ENCODE assay signal across 8 cellular contexts in genomic region chr22:41237707-41238569, GRCh38. TPM values are rescaled to one million over a fixed set of nuclear protein-coding genes. Genes with fewer than 3 reads are reported as not detected.
DNase-seq lines count a peak whose midpoint lies in the region; ATAC-seq, FAIRE-seq and TF ChIP-seq lines count a peak whose summit lies in the region.

No MANE protein-coding gene starts in this region.

- H3K4me3 ChIP-seq in liver (ENCODE audit: low read depth in 1 of 3, low read length in 3 of 3) (peak overlapping the region in 2 of 3 donors; percentile 12 to 62), HepG2 (replicated peaks in 1 of 3; ENCODE audit: insufficient read depth in 1 of 3, low read depth in 2 of 3, low read length in 3 of 3) (no peak overlapping the region), adrenal gland (peak overlapping the region in 1 of 4 donors; percentile 59), gastrocnemius medialis (peak overlapping the region; percentile 33 to 53 (median 44))

- H3K27me3 ChIP-seq in liver (ENCODE audit: control insufficient read depth in 4 of 4, insufficient read depth in 4 of 4, low read length in 3 of 4): no peaks in the 10 kb centered on the region
- no peaks in the 10 kb centered on the region for H3K27me3 ChIP-seq in HepG2 (ENCODE audit: control insufficient read depth in 1 of 2, insufficient read depth in 2 of 2, low read length in 2 of 2)
- no peaks in the 10 kb centered on the region for H3K27me3 ChIP-seq in adrenal gland
- H3K27me3 ChIP-seq in gastrocnemius medialis: no peaks in the 10 kb centered on the region

- CTCF ChIA-PET in HepG2 (lab: Yijun Ruan, JAX; ENCODE audit: low intra/inter-chr PET ratio, low total read pairs): no interaction called here

- TF ChIP-seq EP300 in HepG2 (IDR thresholded peaks at IDR 0.05; ENCODE audit: low read depth in 2 of 2, low read length in 2 of 2) (no peak), HepG2 (CRISPR knock-in tag; IDR thresholded peaks at IDR 0.05; ENCODE audit: borderline replicate concordance) (no peak)

- ATAC-seq in HepG2: no peak
- ATAC-seq in HG03571 (IDR thresholded peaks at IDR 0.05; ENCODE audit: unreplicated experiment): peak; percentile 44
- ATAC-seq in gastrocnemius medialis: peak; percentile 61 to 67

- H2AFZ ChIP-seq in HepG2 (ENCODE audit: low read length): no peak overlapping the region

- H3K4me1 ChIP-seq in liver (ENCODE audit: control insufficient read depth in 4 of 4, insufficient read depth in 4 of 4, low read length in 3 of 4): peaks cover 10 to 34% (median 23%) of the 10 kb centered on the region in 4 donors
- H3K4me1 ChIP-seq in HepG2 (ENCODE audit: insufficient read depth, low read length): peaks cover 32% of the 10 kb centered on the region
- H3K4me1 ChIP-seq in adrenal gland (replicated peaks in 1 of 2): peaks cover 23 to 24% of the 10 kb centered on the region in 2 donors
- peaks cover 0 to 6% of the 10 kb centered on the region in 2 donors for H3K4me1 ChIP-seq in gastrocnemius medialis

- H3K9me3 ChIP-seq in liver (ENCODE audit: control insufficient read depth in 4 of 4, low read length in 3 of 4) (no peaks in the 10 kb centered on the region), HepG2 (ENCODE audit: low read length) (no peaks in the 10 kb centered on the region), adrenal gland (replicated peaks in 1 of 3) (no peaks in the 10 kb centered on the region), gastrocnemius medialis (no peaks in the 10 kb centered on the region)

- no peak overlapping the region for H3K27ac ChIP-seq in liver (ENCODE audit: low read depth in 1 of 2, low read length in 2 of 2)
- no peak overlapping the region for H3K27ac ChIP-seq in HepG2 (ENCODE audit: extremely low read length, insufficient read depth, low read length)
- peak overlapping the region in 1 of 5 donors; percentile 21 for H3K27ac ChIP-seq in adrenal gland
- H3K27ac ChIP-seq in gastrocnemius medialis: no peak overlapping the region

- H3K36me3 ChIP-seq in liver (ENCODE audit: control insufficient read depth in 4 of 4, insufficient read depth in 3 of 4, low read depth in 1 of 4, low read length in 3 of 4) (no peaks in the 10 kb centered on the region), HepG2 (replicated peaks in 1 of 2; ENCODE audit: control insufficient read depth in 1 of 2, insufficient read depth in 2 of 2, low read length in 2 of 2) (no peaks in the 10 kb centered on the region), adrenal gland (replicated peaks in 1 of 2) (no peaks in the 10 kb centered on the region), gastrocnemius medialis (no peaks in the 10 kb centered on the region)

- TF ChIP-seq POLR2A in HepG2 (IDR thresholded peaks at IDR 0.05; ENCODE audit: insufficient read depth in 1 of 2, low read depth in 2 of 2, low read length in 2 of 2) (no peak), adrenal gland (IDR thresholded peaks at IDR 0.05) (no peak), gastrocnemius medialis (IDR thresholded peaks at IDR 0.05) (no peak)

- H3K79me2 ChIP-seq in HepG2 (ENCODE audit: insufficient read depth, low read length): no peaks in the 10 kb centered on the region

- peak; percentile 81 to 88 for TF ChIP-seq RAD21 in liver (IDR thresholded peaks at IDR 0.05)
- TF ChIP-seq RAD21 in HepG2 (CRISPR knock-in tag; IDR thresholded peaks at IDR 0.05): no peak

- no TSS peak for BruUV-seq in HepG2 (replicated peaks; lab: Mats Ljungman, UMichigan)

- FAIRE-seq in HepG2 (lab: Jason Lieb, UNC): no peak

- H4K20me1 ChIP-seq in HepG2 (ENCODE audit: insufficient read depth, low read length): no peaks in the 10 kb centered on the region

- no peak overlapping the region for H3K4me2 ChIP-seq in HepG2 (ENCODE audit: low read depth, low read length)

- TF ChIP-seq CTCF in liver (IDR thresholded peaks at IDR 0.05; ENCODE audit: low read depth, low read length, missing input control): peak; percentile 63
- no peak for TF ChIP-seq CTCF in HepG2 (CRISPR knock-in tag; IDR thresholded peaks at IDR 0.05)
- TF ChIP-seq CTCF in adrenal gland (IDR thresholded peaks at IDR 0.05): peak in 4 of 6 experiments; percentile 3 to 52 (median 29)
- TF ChIP-seq CTCF in gastrocnemius medialis (IDR thresholded peaks at IDR 0.05 in 4 of 5, conservative IDR thresholded peaks at IDR 0.05 in 1 of 5): peak; percentile 24 to 57 (median 49)

- intact Hi-C loops in HepG2 (cut with micrococcal nuclease; ENCODE audit: unreplicated experiment): loop anchor here (5.0 kb wide), 1 partner anchor 49 kb away; the partner anchor contains the start of gene RANGAP1
- intact Hi-C loops in adrenal gland (cut with DNase I): no loop called here
- intact Hi-C loops in gastrocnemius medialis (cut with DNase I; ENCODE audit: low total_unique reads): loop anchor here (1.0 kb wide), 1 partner anchor 316 kb away; no protein-coding TSS in a partner anchor

- POLR2A ChIA-PET in HepG2 (lab: Yijun Ruan, JAX): interaction anchor here (0.6 kb wide), 1 partner anchor 15 kb away, joined by 3 read pairs; no protein-coding TSS in a partner anchor

- WGBS in liver: 18% methylated on average over 97 of the region's 97 CpGs
- WGBS in HepG2 (ENCODE audit: low lambda C conversion rate): 97% methylated on average over 30 of the region's 97 CpGs
- WGBS in adrenal gland, 4 donors: 31 to 47% (median 35%) methylated on average over 26 to 97 of the region's 97 CpGs; no CpG with 5 or more reads in 1 of the 4 donors

- DNase-seq in HepG2 (ENCODE audit: low spot score) (no peak), SW480 (ENCODE audit: low spot score) (peak; percentile 79), adrenal gland (peak in 6 of 7 donors; percentile 49 to 80 (median 58)), hippocampal formation (lab: John Stamatoyannopoulos, UW) (peak; percentile 24 to 65), gastrocnemius medialis (peak; percentile 17 to 58), amniotic stem cell (lab: John Stamatoyannopoulos, UW) (no peak)

- H3K9ac ChIP-seq in liver (ENCODE audit: low read depth in 1 of 2, low read length in 2 of 2): peak overlapping the region in 1 of 2 donors; percentile 37
- H3K9ac ChIP-seq in HepG2 (ENCODE audit: insufficient read depth, low read depth, low read length): no peak overlapping the region

- in situ Hi-C loops in HepG2 (cut with HindIII; ENCODE audit: extremely low pct_ligation_motif_present, low pct_unique_long_range_greater_than_20kb): no loop called here
- in situ Hi-C loops in gastrocnemius medialis (cut with MboI; ENCODE audit: low sequenced_read_pairs in 4 of 4): no loop called here

RNA-seq across cellular contexts. Expression of gene CHADL, which starts 2.8 kb away (rescaled TPM):
- total RNA-seq in liver (1 to 10 TPM in 1 of 2 donors, under 1 TPM in 1; 0.51 to 1.0 TPM), HepG2 (2016; rRNA removed; fragmentation: Illumina TruSeq; extraction: Trizol) (2.9 and 8.1 TPM in 2 replicates), adrenal gland (10 to 100 TPM in 1 of 8 donors, 1 to 10 TPM in 7; 2.0 to 10.2 (median 3.4) TPM), gastrocnemius medialis (1 to 10 TPM in 1 of 4 donors, under 1 TPM in 1, not detected in 2; 0.73 to 1.3 TPM)
- polyA plus RNA-seq in liver (under 1 TPM; 0.55 to 0.68 TPM), HepG2 (2011; rRNA removed) (2.8 and 6.1 TPM in 2 replicates), adrenal gland (10 to 100 TPM in 1 of 3 donors, 1 to 10 TPM in 1, under 1 TPM in 1; 0.15 to 21.9 (median 9.2) TPM)
- 0.88 and 1.3 TPM in 2 replicates for total RNA-seq in HepG2 (2016; cell fraction: cytosol; rRNA removed; fragmentation: Illumina TruSeq; extraction: Trizol; ENCODE audit: low read depth)
- 2.9 and 8.3 TPM in 2 replicates for total RNA-seq in HepG2 (2016; cell fraction: insoluble cytoplasmic fraction; rRNA removed; fragmentation: Illumina TruSeq; extraction: Trizol)
- total RNA-seq in HepG2 (2016; cell fraction: membrane; rRNA removed; fragmentation: Illumina TruSeq; extraction: Trizol): 1.6 and 1.8 TPM in 2 replicates
- 6.1 TPM in 2 replicates for total RNA-seq in HepG2 (2016; cell fraction: nucleus; rRNA removed; fragmentation: Illumina TruSeq; extraction: Trizol)
- 2.6 and 5.3 TPM in 2 replicates for polyA plus RNA-seq in HepG2 (2011; cell fraction: cytosol; rRNA removed)
- polyA plus RNA-seq in HepG2 (2011; cell fraction: nucleus; rRNA removed): 7.4 and 7.5 TPM in 2 replicates
- polyA plus RNA-seq in HepG2 (2012): 1.9 and 2.5 TPM in 2 replicates
- polyA plus RNA-seq in HepG2 (2016; cell fraction: cytosol; fragmentation: Illumina TruSeq; extraction: Trizol; ENCODE audit: low read depth): 0.71 and 1.1 TPM in 2 replicates
- 2.5 and 3.1 TPM in 2 replicates for polyA plus RNA-seq in HepG2 (2016; cell fraction: insoluble cytoplasmic fraction; fragmentation: Illumina TruSeq; extraction: Trizol; ENCODE audit: low read depth)
- polyA plus RNA-seq in HepG2 (2016; cell fraction: membrane; fragmentation: Illumina TruSeq; extraction: Trizol; ENCODE audit: low read depth): 0.88 and 1.5 TPM in 2 replicates
- polyA plus RNA-seq in HepG2 (2016; cell fraction: nucleus; fragmentation: Illumina TruSeq; extraction: Trizol; ENCODE audit: insufficient read depth, low read depth): 9.0 and 10.9 TPM in 2 replicates
- polyA minus RNA-seq in HepG2 (2011; rRNA and poly(A)+ RNA removed; ENCODE audit: low replicate concordance): 0.07 and 3.2 TPM in 2 replicates
- 2.1 and 2.4 TPM in 2 replicates for polyA minus RNA-seq in HepG2 (2011; cell fraction: cytosol; rRNA and poly(A)+ RNA removed)
- polyA minus RNA-seq in HepG2 (2011; cell fraction: nucleus; rRNA and poly(A)+ RNA removed): 2.6 and 3.9 TPM in 2 replicates

RNA-seq across cellular contexts. Expression of gene L3MBTL2, which starts 32.8 kb away (rescaled TPM):
- total RNA-seq in liver (10 to 100 TPM; 11.9 to 17.4 TPM), HepG2 (2016; rRNA removed; fragmentation: Illumina TruSeq; extraction: Trizol) (33.7 and 37.6 TPM in 2 replicates), adrenal gland (10 to 100 TPM; 16.1 to 31.9 (median 26.4) TPM), gastrocnemius medialis (10 to 100 TPM in 3 of 4 donors, 1 to 10 TPM in 1; 4.8 to 14.4 (median 12.4) TPM)
- polyA plus RNA-seq in liver (10 to 100 TPM in 1 of 2 donors, 1 to 10 TPM in 1; 8.7 to 12.7 TPM), HepG2 (2011; rRNA removed) (13.8 and 15.2 TPM in 2 replicates), adrenal gland (10 to 100 TPM; 18.7 to 23.7 (median 21.4) TPM)
- total RNA-seq in HepG2 (2016; cell fraction: cytosol; rRNA removed; fragmentation: Illumina TruSeq; extraction: Trizol; ENCODE audit: low read depth): 2.0 and 2.6 TPM in 2 replicates
- 33.9 and 35.3 TPM in 2 replicates for total RNA-seq in HepG2 (2016; cell fraction: insoluble cytoplasmic fraction; rRNA removed; fragmentation: Illumina TruSeq; extraction: Trizol)
- 9.5 and 10.0 TPM in 2 replicates for total RNA-seq in HepG2 (2016; cell fraction: membrane; rRNA removed; fragmentation: Illumina TruSeq; extraction: Trizol)
- total RNA-seq in HepG2 (2016; cell fraction: nucleus; rRNA removed; fragmentation: Illumina TruSeq; extraction: Trizol): 18.8 and 19.9 TPM in 2 replicates
- 11.1 and 12.2 TPM in 2 replicates for polyA plus RNA-seq in HepG2 (2011; cell fraction: cytosol; rRNA removed)
- polyA plus RNA-seq in HepG2 (2011; cell fraction: nucleus; rRNA removed): 22.6 and 24.9 TPM in 2 replicates
- polyA plus RNA-seq in HepG2 (2012): 8.5 and 9.8 TPM in 2 replicates
- 1.4 and 1.9 TPM in 2 replicates for polyA plus RNA-seq in HepG2 (2016; cell fraction: cytosol; fragmentation: Illumina TruSeq; extraction: Trizol; ENCODE audit: low read depth)
- polyA plus RNA-seq in HepG2 (2016; cell fraction: insoluble cytoplasmic fraction; fragmentation: Illumina TruSeq; extraction: Trizol; ENCODE audit: low read depth): 23.7 and 29.8 TPM in 2 replicates
- polyA plus RNA-seq in HepG2 (2016; cell fraction: membrane; fragmentation: Illumina TruSeq; extraction: Trizol; ENCODE audit: low read depth): 4.5 and 4.6 TPM in 2 replicates
- polyA plus RNA-seq in HepG2 (2016; cell fraction: nucleus; fragmentation: Illumina TruSeq; extraction: Trizol; ENCODE audit: insufficient read depth, low read depth): 29.0 and 31.3 TPM in 2 replicates
- polyA minus RNA-seq in HepG2 (2011; rRNA and poly(A)+ RNA removed; ENCODE audit: low replicate concordance): 21.4 and 43.9 TPM in 2 replicates
- 8.2 and 8.3 TPM in 2 replicates for polyA minus RNA-seq in HepG2 (2011; cell fraction: cytosol; rRNA and poly(A)+ RNA removed)
- 10.6 and 11.2 TPM in 2 replicates for polyA minus RNA-seq in HepG2 (2011; cell fraction: nucleus; rRNA and poly(A)+ RNA removed)

RNA-seq across cellular contexts. Expression of gene RANGAP1, which starts 48.0 kb away (rescaled TPM):
- total RNA-seq in liver (10 to 100 TPM; 29.4 to 40.3 TPM), HepG2 (2016; rRNA removed; fragmentation: Illumina TruSeq; extraction: Trizol) (71.7 and 83.9 TPM in 2 replicates), adrenal gland (100 to 1,000 TPM in 1 of 8 donors, 10 to 100 TPM in 7; 63.6 to 134 (median 77.4) TPM), gastrocnemius medialis (10 to 100 TPM; 31.4 to 75.2 (median 52.1) TPM)
- polyA plus RNA-seq in liver (10 to 100 TPM; 12.0 to 37.2 TPM), HepG2 (2011; rRNA removed) (51.8 and 53.8 TPM in 2 replicates), adrenal gland (10 to 100 TPM; 57.4 to 91.9 (median 78.8) TPM)
- total RNA-seq in HepG2 (2016; cell fraction: cytosol; rRNA removed; fragmentation: Illumina TruSeq; extraction: Trizol; ENCODE audit: low read depth): 10.6 and 11.9 TPM in 2 replicates
- total RNA-seq in HepG2 (2016; cell fraction: insoluble cytoplasmic fraction; rRNA removed; fragmentation: Illumina TruSeq; extraction: Trizol): 66.9 and 83.1 TPM in 2 replicates
- total RNA-seq in HepG2 (2016; cell fraction: membrane; rRNA removed; fragmentation: Illumina TruSeq; extraction: Trizol): 28.4 and 30.2 TPM in 2 replicates
- 45.7 and 49.7 TPM in 2 replicates for total RNA-seq in HepG2 (2016; cell fraction: nucleus; rRNA removed; fragmentation: Illumina TruSeq; extraction: Trizol)
- 40.4 and 58.2 TPM in 2 replicates for polyA plus RNA-seq in HepG2 (2011; cell fraction: cytosol; rRNA removed)
- 108 and 147 TPM in 2 replicates for polyA plus RNA-seq in HepG2 (2011; cell fraction: nucleus; rRNA removed)
- polyA plus RNA-seq in HepG2 (2012): 34.5 and 50.8 TPM in 2 replicates
- 5.9 TPM in 2 replicates for polyA plus RNA-seq in HepG2 (2016; cell fraction: cytosol; fragmentation: Illumina TruSeq; extraction: Trizol; ENCODE audit: low read depth)
- 56.5 and 66.2 TPM in 2 replicates for polyA plus RNA-seq in HepG2 (2016; cell fraction: insoluble cytoplasmic fraction; fragmentation: Illumina TruSeq; extraction: Trizol; ENCODE audit: low read depth)
- 13.7 and 14.7 TPM in 2 replicates for polyA plus RNA-seq in HepG2 (2016; cell fraction: membrane; fragmentation: Illumina TruSeq; extraction: Trizol; ENCODE audit: low read depth)
- polyA plus RNA-seq in HepG2 (2016; cell fraction: nucleus; fragmentation: Illumina TruSeq; extraction: Trizol; ENCODE audit: insufficient read depth, low read depth): 86.6 and 97.6 TPM in 2 replicates
- 97.7 and 166 TPM in 2 replicates for polyA minus RNA-seq in HepG2 (2011; rRNA and poly(A)+ RNA removed; ENCODE audit: low replicate concordance)
- 35.8 and 36.2 TPM in 2 replicates for polyA minus RNA-seq in HepG2 (2011; cell fraction: cytosol; rRNA and poly(A)+ RNA removed)
- polyA minus RNA-seq in HepG2 (2011; cell fraction: nucleus; rRNA and poly(A)+ RNA removed): 23.8 and 25.0 TPM in 2 replicates

Comparison
In these comparisons a context has a peak if more than half of its experiments do, and no peak if none do; other contexts are left out.
1. H3K4me3 ChIP-seq: peak in liver (2 of 3) and gastrocnemius medialis (4 of 4); none in HepG2 (0 of 3).
2. DNase-seq: peak in SW480 (single experiment), adrenal gland (6 of 7), hippocampal formation (2 of 2) and gastrocnemius medialis (2 of 2); none in HepG2 (single experiment) and amniotic stem cell (single experiment).
3. intact Hi-C loops: an anchor here in HepG2 (5.0 kb wide) and gastrocnemius medialis (1.0 kb wide); none called in adrenal gland.